19 cellular contexts compared by ENCODE assay signal in genomic region chr2:174680221-174680620, GRCh38.
A peak's percentile ranks its signal among the peaks of the same experiment; 100 is the strongest.
DNase-seq lines count a peak whose midpoint lies in the region; ATAC-seq and TF ChIP-seq lines count a peak whose summit lies in the region.
"Had no signal": no experiment of that assay in that cellular context is flagged by ENCODE, and none has a peak within 500 bp of the region (broad histone marks: within the 10 kb centered on the region; RNA-seq: fewer than 3 reads in every experiment).

No MANE protein-coding gene starts in this region.

- H4K20me1 ChIP-seq in GM23338 (replicated peaks; ENCODE audit: insufficient read depth), result no peaks in the 10 kb centered on the region; the same call in 1 of the 2 replicates

- H3K4me3 Mint-ChIP-seq in activated T-cell treated with anti-CD3 and anti-CD28 coated beads, Interleukin-2, amount 50 U/mL, for 4 hours, result peak overlapping the region; percentile 83
- H3K4me3 Mint-ChIP-seq in T-cell (peak overlapping the region in 2 of 3 donors; percentile 81 to 86), endothelial cell (ENCODE audit: unreplicated experiment) (peak overlapping the region; percentile 37), GM23338 (no peak overlapping the region)
- peak overlapping the region; percentile 81 to 88 for H3K4me3 Mint-ChIP-seq in stimulated activated naive CD8-positive, alpha-beta T cell treated with anti-CD3 and anti-CD28 coated beads, Interleukin-15, amount 100 ng/mL, for 72 hours

- no peak overlapping the region for H3K4me3 ChIP-seq in GM23338
- H3K4me3 ChIP-seq: gastroesophageal sphincter, lung, upper lobe of left lung had no signal

- H3K27ac Mint-ChIP-seq in T-cell (peak overlapping the region; percentile 77 to 87), endothelial cell (ENCODE audit: unreplicated experiment) (no peak overlapping the region), GM23338 (no peak overlapping the region)
- H3K27ac Mint-ChIP-seq in stimulated activated naive CD8-positive, alpha-beta T cell treated with anti-CD3 and anti-CD28 coated beads, Interleukin-15, amount 100 ng/mL, for 72 hours, result peak overlapping the region in 1 of 2 donors; percentile 83

- H3K9me3 Mint-ChIP-seq in activated T-cell treated with anti-CD3 and anti-CD28 coated beads, Interleukin-2, amount 50 U/mL, for 4 hours, result no peaks in the 10 kb centered on the region
- H3K9me3 Mint-ChIP-seq in T-cell, result no peaks in the 10 kb centered on the region
- H3K9me3 Mint-ChIP-seq in endothelial cell (ENCODE audit: unreplicated experiment), result no peaks in the 10 kb centered on the region
- no peaks in the 10 kb centered on the region for H3K9me3 Mint-ChIP-seq in stimulated activated naive CD8-positive, alpha-beta T cell treated with anti-CD3 and anti-CD28 coated beads, Interleukin-15, amount 100 ng/mL, for 72 hours
- no peaks in the 10 kb centered on the region for H3K9me3 Mint-ChIP-seq in GM23338
- H3K9me3 Mint-ChIP-seq: activated naive CD4-positive, alpha-beta T cell treated with anti-CD3 and anti-CD28 coated beads, Interleukin-2, amount 50 U/mL, for 72 hours had no signal

- CTCF ChIA-PET in T-cell (lab: Charles Lee), result interaction anchor here in 1 of 2 donors (0.8 kb wide), 1 partner anchor 83 kb away, joined by 5 read pairs; the partner anchor contains the start of gene WIPF1

- no peak for DNase-seq in activated T-cell treated with anti-CD3 and anti-CD28 coated beads, Interleukin-2, amount 50 U/mL, for 4 hours
- DNase-seq in activated T-cell treated with anti-CD3 and anti-CD28 coated beads, Interleukin-2, amount 50 U/mL, for 1 hour, result no peak
- DNase-seq in T-cell (no peak), endothelial cell (ENCODE audit: low spot score) (no peak), NCI-H1105 treated with DMSO at 0.1 percent for 48 hours (lab: John Stamatoyannopoulos, UW) (no peak), GM23338 (ENCODE audit: low spot score) (no peak)
- no peak for DNase-seq in stimulated activated naive CD8-positive, alpha-beta T cell treated with anti-CD3 and anti-CD28 coated beads, Interleukin-15, amount 100 ng/mL, for 72 hours
- no peak for DNase-seq in activated CD4-positive, CD25-positive, alpha-beta regulatory T cell treated with anti-CD3 and anti-CD28 coated beads, Interleukin-2, amount 50 U/mL, for 72 hours
- DNase-seq: activated CD4-positive, alpha-beta T cell treated with anti-CD3 and anti-CD28 coated beads, Interleukin-2, amount 50 U/mL, for 1 hour; central memory CD4-positive, alpha-beta T cell; DMS 273 treated with DMSO at 0.1 percent for 48 hours; NCI-H1694 treated with DMSO at 0.1 percent for 48 hours; NCI-H526 treated with DMSO at 0.1 percent for 48 hours; nucleus accumbens; stimulated activated CD4-positive, alpha-beta T cell treated with anti-CD3 and anti-CD28 coated beads, Interleukin-4, amount 100 ng/mL, for 4 hours; upper lobe of left lung had no signal

- no peak overlapping the region for H3K4me2 ChIP-seq in GM23338

- no peaks in the 10 kb centered on the region for H3K36me3 Mint-ChIP-seq in activated T-cell treated with anti-CD3 and anti-CD28 coated beads, Interleukin-2, amount 50 U/mL, for 4 hours (ENCODE audit: insufficient read depth)
- H3K36me3 Mint-ChIP-seq in T-cell (peaks cover 3% of the 10 kb centered on the region), endothelial cell (ENCODE audit: low read depth, unreplicated experiment) (peaks cover 13% of the 10 kb centered on the region), GM23338 (ENCODE audit: low read depth) (no peaks in the 10 kb centered on the region)

- TF ChIP-seq CTCF in endothelial cell (IDR thresholded peaks at IDR 0.05; ENCODE audit: unreplicated experiment), result no peak
- no peak for TF ChIP-seq CTCF in GM23338 (conservative IDR thresholded peaks at IDR 0.05; ENCODE audit: low read depth in 2 of 2)

- ATAC-seq in activated T-cell treated with anti-CD3 and anti-CD28 coated beads, Interleukin-2, amount 50 U/mL, for 4 hours, result no peak
- no peak for ATAC-seq in T-cell (replicated peaks in 1 of 4)
- ATAC-seq in stimulated activated naive CD8-positive, alpha-beta T cell treated with anti-CD3 and anti-CD28 coated beads, Interleukin-15, amount 100 ng/mL, for 72 hours, result no peak
- ATAC-seq in GM23338, result no peak
- ATAC-seq: activated naive CD4-positive, alpha-beta T cell treated with anti-CD3 and anti-CD28 coated beads, Interleukin-2, amount 50 U/mL, for 72 hours; gastroesophageal sphincter had no signal

- H3K27me3 ChIP-seq in GM23338 (ENCODE audit: insufficient read depth), result peaks cover 54% of the 10 kb centered on the region
- H3K27me3 ChIP-seq: gastroesophageal sphincter, upper lobe of left lung had no signal

- POLR2A ChIA-PET in T-cell (lab: Charles Lee), result interaction anchor here (0.6 to 1.1 kb wide), 2 partner anchors 44 to 98 kb away, joined by 3 read pairs; no protein-coding TSS in a partner anchor

- H3K36me3 ChIP-seq in GM23338 (ENCODE audit: insufficient read depth), result no peaks in the 10 kb centered on the region

- no peaks in the 10 kb centered on the region for H3K9me2 ChIP-seq in GM23338 (ENCODE audit: insufficient read depth)

- 0 out of 2 replicates have a peak, but pooled peaks cover 3% of the 10 kb centered on the region for H3F3A ChIP-seq in GM23338 (replicated peaks; ENCODE audit: low read depth)

- H2AFZ ChIP-seq in GM23338, result no peak overlapping the region

- no peaks in the 10 kb centered on the region for H3K27me3 Mint-ChIP-seq in activated T-cell treated with anti-CD3 and anti-CD28 coated beads, Interleukin-2, amount 50 U/mL, for 4 hours (ENCODE audit: low read depth)
- H3K27me3 Mint-ChIP-seq in T-cell (no peaks in the 10 kb centered on the region), endothelial cell (ENCODE audit: unreplicated experiment) (peaks cover 12% of the 10 kb centered on the region), GM23338 (ENCODE audit: insufficient read depth, low read depth, poor library complexity) (peaks cover 34% of the 10 kb centered on the region)
- H3K27me3 Mint-ChIP-seq in stimulated activated naive CD8-positive, alpha-beta T cell treated with anti-CD3 and anti-CD28 coated beads, Interleukin-15, amount 100 ng/mL, for 72 hours, result no peaks in the 10 kb centered on the region

- no peaks in the 10 kb centered on the region for H3K79me2 ChIP-seq in GM23338 (replicated peaks; ENCODE audit: insufficient read depth)

- H3K4me1 ChIP-seq in GM23338 (ENCODE audit: insufficient read depth), result peaks cover 13% of the 10 kb centered on the region

- no peak overlapping the region for H3K27ac ChIP-seq in GM23338 (ENCODE audit: low read depth)
- H3K27ac ChIP-seq: upper lobe of left lung had no signal

- H3K4me1 Mint-ChIP-seq in activated T-cell treated with anti-CD3 and anti-CD28 coated beads, Interleukin-2, amount 50 U/mL, for 4 hours (ENCODE audit: low read depth), result peaks cover 66% of the 10 kb centered on the region
- H3K4me1 Mint-ChIP-seq in T-cell (peaks cover 70 to 74% (median 72%) of the 10 kb centered on the region in 3 donors), endothelial cell (ENCODE audit: unreplicated experiment) (peaks cover 57% of the 10 kb centered on the region), GM23338 (peaks cover 16% of the 10 kb centered on the region)
- peaks cover 81% of the 10 kb centered on the region for H3K4me1 Mint-ChIP-seq in stimulated activated naive CD8-positive, alpha-beta T cell treated with anti-CD3 and anti-CD28 coated beads, Interleukin-15, amount 100 ng/mL, for 72 hours

TF ChIP-seq in GM23338, 12 proteins besides CTCF, POLR2A, EP300 and RAD21 (continues in another document):
- TF ChIP-seq, protein P1, sequence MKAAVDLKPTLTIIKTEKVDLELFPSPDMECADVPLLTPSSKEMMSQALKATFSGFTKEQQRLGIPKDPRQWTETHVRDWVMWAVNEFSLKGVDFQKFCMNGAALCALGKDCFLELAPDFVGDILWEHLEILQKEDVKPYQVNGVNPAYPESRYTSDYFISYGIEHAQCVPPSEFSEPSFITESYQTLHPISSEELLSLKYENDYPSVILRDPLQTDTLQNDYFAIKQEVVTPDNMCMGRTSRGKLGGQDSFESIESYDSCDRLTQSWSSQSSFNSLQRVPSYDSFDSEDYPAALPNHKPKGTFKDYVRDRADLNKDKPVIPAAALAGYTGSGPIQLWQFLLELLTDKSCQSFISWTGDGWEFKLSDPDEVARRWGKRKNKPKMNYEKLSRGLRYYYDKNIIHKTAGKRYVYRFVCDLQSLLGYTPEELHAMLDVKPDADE (IDR thresholded peaks at IDR 0.05), result no peak

Comparison
In these comparisons a context has a peak if more than half of its experiments do, and no peak if none do; other contexts are left out.
1. H3K27ac Mint-ChIP-seq: peak in T-cell (2 of 2); none in endothelial cell (single experiment) and GM23338 (single experiment).